In the genomic region with DNA sequence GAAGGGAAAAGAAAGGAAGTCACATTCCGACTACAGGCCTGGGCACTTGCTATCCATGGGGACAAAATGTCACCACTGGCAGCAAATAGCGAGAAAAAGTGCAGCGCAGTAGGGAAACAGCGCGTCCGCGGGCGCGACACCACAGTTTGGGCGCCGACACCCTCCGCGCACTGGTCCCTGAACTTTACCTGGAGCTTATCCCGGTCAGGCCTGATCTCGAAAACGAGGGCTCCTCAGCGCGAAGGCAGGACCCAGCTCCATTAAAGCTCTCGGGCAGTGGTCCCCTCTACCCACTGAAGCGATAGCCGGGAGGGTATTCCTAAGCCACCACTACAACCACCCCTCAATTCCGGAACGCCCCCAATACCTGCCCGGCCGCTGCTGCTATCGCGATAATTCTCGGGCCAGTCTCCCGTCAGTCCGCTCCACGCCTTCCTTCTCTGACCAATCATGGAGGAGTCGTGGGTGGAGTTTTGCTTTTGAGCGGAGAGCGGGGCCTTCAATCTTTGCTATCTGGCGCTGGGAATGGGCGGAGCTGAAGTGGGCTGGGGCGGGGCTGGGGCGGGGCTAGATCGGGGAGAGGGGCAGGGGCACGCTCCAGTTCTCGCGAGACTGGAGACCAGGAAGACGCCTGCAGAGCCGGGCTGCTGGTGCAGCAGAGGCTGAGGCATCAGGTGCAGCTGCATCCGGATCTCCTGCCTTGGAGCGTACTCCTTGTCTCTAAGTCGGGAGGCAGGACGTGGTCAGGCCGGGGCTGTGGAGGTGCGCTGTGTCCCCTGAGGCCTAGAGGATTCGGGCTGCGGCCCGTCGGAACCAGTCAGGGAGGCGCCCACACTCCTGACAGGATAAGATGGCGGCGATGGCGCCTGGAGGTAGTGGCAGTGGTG, we compare ENCODE assay signal across 1 cellular context.
TF ChIP-seq lines count a peak whose summit lies in the region.

A gene with protein sequence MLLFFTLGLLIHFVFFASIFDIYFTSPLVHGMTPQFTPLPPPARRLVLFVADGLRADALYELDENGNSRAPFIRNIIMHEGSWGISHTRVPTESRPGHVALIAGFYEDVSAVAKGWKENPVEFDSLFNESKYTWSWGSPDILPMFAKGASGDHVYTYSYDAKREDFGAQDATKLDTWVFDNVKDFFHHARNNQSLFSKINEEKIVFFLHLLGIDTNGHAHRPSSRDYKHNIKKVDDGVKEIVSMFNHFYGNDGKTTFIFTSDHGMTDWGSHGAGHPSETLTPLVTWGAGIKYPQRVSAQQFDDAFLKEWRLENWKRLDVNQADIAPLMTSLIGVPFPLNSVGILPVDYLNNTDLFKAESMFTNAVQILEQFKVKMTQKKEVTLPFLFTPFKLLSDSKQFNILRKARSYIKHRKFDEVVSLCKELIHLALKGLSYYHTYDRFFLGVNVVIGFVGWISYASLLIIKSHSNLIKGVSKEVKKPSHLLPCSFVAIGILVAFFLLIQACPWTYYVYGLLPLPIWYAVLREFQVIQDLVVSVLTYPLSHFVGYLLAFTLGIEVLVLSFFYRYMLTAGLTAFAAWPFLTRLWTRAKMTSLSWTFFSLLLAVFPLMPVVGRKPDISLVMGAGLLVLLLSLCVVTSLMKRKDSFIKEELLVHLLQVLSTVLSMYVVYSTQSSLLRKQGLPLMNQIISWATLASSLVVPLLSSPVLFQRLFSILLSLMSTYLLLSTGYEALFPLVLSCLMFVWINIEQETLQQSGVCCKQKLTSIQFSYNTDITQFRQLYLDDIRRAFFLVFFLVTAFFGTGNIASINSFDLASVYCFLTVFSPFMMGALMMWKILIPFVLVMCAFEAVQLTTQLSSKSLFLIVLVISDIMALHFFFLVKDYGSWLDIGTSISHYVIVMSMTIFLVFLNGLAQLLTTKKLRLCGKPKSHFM (minus strand): TSS at position 401 of the 887 bp plus-strand sequence. CDS start 25,703 bp downstream, outside the sequence.
A gene with protein sequence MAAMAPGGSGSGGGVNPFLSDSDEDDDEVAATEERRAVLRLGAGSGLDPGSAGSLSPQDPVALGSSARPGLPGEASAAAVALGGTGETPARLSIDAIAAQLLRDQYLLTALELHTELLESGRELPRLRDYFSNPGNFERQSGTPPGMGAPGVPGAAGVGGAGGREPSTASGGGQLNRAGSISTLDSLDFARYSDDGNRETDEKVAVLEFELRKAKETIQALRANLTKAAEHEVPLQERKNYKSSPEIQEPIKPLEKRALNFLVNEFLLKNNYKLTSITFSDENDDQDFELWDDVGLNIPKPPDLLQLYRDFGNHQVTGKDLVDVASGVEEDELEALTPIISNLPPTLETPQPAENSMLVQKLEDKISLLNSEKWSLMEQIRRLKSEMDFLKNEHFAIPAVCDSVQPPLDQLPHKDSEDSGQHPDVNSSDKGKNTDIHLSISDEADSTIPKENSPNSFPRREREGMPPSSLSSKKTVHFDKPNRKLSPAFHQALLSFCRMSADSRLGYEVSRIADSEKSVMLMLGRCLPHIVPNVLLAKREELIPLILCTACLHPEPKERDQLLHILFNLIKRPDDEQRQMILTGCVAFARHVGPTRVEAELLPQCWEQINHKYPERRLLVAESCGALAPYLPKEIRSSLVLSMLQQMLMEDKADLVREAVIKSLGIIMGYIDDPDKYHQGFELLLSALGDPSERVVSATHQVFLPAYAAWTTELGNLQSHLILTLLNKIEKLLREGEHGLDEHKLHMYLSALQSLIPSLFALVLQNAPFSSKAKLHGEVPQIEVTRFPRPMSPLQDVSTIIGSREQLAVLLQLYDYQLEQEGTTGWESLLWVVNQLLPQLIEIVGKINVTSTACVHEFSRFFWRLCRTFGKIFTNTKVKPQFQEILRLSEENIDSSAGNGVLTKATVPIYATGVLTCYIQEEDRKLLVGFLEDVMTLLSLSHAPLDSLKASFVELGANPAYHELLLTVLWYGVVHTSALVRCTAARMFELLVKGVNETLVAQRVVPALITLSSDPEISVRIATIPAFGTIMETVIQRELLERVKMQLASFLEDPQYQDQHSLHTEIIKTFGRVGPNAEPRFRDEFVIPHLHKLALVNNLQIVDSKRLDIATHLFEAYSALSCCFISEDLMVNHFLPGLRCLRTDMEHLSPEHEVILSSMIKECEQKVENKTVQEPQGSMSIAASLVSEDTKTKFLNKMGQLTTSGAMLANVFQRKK (plus strand): TSS at position 600 of the 887 bp plus-strand sequence. CDS start 251 bp downstream, at position 851.

TF ChIP-seq in HCT116, 20 proteins besides CTCF, POLR2A, EP300 and RAD21:
- TF ChIP-seq SIN3A (IDR thresholded peaks at IDR 0.05; ENCODE audit: low read depth) (peak; percentile 45), EZH2 (IDR thresholded peaks at IDR 0.05) (no peak), EGR1 (IDR thresholded peaks at IDR 0.05; ENCODE audit: low read depth) (0 out of 2 replicates have a peak, but pooled peaks have one; percentile 20), EZH2phosphoT487 (IDR thresholded peaks at IDR 0.05; ENCODE audit: borderline replicate concordance) (no peak), FOSL1 (IDR thresholded peaks at IDR 0.05; ENCODE audit: low read depth) (no peak), POLR2AphosphoS5 (IDR thresholded peaks at IDR 0.05; ENCODE audit: low read depth, low read length) (peak; percentile 90), ZFX (IDR thresholded peaks at IDR 0.05) (peak; percentile 31; the same call in 1 of the 2 replicates), TCF7L2 (IDR thresholded peaks at IDR 0.05; ENCODE audit: borderline replicate concordance, extremely low read depth, insufficient read depth, insufficient read length) (no peak), ELF1 (IDR thresholded peaks at IDR 0.05; ENCODE audit: borderline replicate concordance, low read depth) (peak; percentile 66), SP1 (IDR thresholded peaks at IDR 0.05; ENCODE audit: low read depth) (peak; percentile 94)
- TF ChIP-seq, protein P1, sequence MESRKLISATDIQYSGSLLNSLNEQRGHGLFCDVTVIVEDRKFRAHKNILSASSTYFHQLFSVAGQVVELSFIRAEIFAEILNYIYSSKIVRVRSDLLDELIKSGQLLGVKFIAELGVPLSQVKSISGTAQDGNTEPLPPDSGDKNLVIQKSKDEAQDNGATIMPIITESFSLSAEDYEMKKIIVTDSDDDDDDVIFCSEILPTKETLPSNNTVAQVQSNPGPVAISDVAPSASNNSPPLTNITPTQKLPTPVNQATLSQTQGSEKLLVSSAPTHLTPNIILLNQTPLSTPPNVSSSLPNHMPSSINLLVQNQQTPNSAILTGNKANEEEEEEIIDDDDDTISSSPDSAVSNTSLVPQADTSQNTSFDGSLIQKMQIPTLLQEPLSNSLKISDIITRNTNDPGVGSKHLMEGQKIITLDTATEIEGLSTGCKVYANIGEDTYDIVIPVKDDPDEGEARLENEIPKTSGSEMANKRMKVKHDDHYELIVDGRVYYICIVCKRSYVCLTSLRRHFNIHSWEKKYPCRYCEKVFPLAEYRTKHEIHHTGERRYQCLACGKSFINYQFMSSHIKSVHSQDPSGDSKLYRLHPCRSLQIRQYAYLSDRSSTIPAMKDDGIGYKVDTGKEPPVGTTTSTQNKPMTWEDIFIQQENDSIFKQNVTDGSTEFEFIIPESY (IDR thresholded peaks at IDR 0.05; ENCODE audit: extremely low read depth, insufficient replicate concordance, low read length): peak; percentile 91
- TF ChIP-seq, protein P2, sequence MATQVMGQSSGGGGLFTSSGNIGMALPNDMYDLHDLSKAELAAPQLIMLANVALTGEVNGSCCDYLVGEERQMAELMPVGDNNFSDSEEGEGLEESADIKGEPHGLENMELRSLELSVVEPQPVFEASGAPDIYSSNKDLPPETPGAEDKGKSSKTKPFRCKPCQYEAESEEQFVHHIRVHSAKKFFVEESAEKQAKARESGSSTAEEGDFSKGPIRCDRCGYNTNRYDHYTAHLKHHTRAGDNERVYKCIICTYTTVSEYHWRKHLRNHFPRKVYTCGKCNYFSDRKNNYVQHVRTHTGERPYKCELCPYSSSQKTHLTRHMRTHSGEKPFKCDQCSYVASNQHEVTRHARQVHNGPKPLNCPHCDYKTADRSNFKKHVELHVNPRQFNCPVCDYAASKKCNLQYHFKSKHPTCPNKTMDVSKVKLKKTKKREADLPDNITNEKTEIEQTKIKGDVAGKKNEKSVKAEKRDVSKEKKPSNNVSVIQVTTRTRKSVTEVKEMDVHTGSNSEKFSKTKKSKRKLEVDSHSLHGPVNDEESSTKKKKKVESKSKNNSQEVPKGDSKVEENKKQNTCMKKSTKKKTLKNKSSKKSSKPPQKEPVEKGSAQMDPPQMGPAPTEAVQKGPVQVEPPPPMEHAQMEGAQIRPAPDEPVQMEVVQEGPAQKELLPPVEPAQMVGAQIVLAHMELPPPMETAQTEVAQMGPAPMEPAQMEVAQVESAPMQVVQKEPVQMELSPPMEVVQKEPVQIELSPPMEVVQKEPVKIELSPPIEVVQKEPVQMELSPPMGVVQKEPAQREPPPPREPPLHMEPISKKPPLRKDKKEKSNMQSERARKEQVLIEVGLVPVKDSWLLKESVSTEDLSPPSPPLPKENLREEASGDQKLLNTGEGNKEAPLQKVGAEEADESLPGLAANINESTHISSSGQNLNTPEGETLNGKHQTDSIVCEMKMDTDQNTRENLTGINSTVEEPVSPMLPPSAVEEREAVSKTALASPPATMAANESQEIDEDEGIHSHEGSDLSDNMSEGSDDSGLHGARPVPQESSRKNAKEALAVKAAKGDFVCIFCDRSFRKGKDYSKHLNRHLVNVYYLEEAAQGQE (IDR thresholded peaks at IDR 0.05; ENCODE audit: low read depth): no peak
TF ChIP-seq in HCT116: peak in this region for 7.
